In genomic region chr10:60389413-60390009, GRCh38 we compare ENCODE assay signal across 9 cellular contexts. TPM values are rescaled to one million over a fixed set of nuclear protein-coding genes. Genes with fewer than 3 reads are reported as not detected.
DNase-seq lines count a peak whose midpoint lies in the region; ATAC-seq and TF ChIP-seq lines count a peak whose summit lies in the region.
"Had no signal": no experiment of that assay in that cellular context is flagged by ENCODE, and none has a peak within 500 bp of the region (broad histone marks: within the 10 kb centered on the region; RNA-seq: fewer than 3 reads in every experiment).

Gene ANK3 (minus strand): TSS chr10:60389875. CDS start chr10:60389538, 337 bp downstream.

- H3K4me1 Mint-ChIP-seq in activated CD4-positive, alpha-beta T cell treated with anti-CD3 and anti-CD28 coated beads, Interleukin-2, amount 10 ng/mL, durations not matched to agents 7 days and 5 days: peaks cover 21% of the 10 kb centered on the region
- H3K4me1 Mint-ChIP-seq in endodermal cell: peaks cover 32% of the 10 kb centered on the region
- H3K4me1 Mint-ChIP-seq in naive B cell: peaks cover 23 to 38% (median 28%) of the 10 kb centered on the region in 3 donors

- WGBS in endodermal cell (ENCODE audit: insufficient coverage in 1 of 2, insufficient read length in 1 of 2), 2 experiments: 79 to 89% methylated on average over 5 to 10 of the region's 10 CpGs
- 76% methylated on average over 10 of the region's 10 CpGs for WGBS in urinary bladder

- no peak within 1 kb of the TSS for H3K9ac ChIP-seq in endodermal cell (ENCODE audit: extremely low read depth, low read length, poor library complexity, severe bottlenecking)
- H3K9ac ChIP-seq: BLaER1 had no signal

- no peaks in the 10 kb centered on the region for H3K27me3 Mint-ChIP-seq in activated CD4-positive, alpha-beta T cell treated with anti-CD3 and anti-CD28 coated beads, Interleukin-2, amount 10 ng/mL, durations not matched to agents 7 days and 5 days
- peaks cover 14% of the 10 kb centered on the region for H3K27me3 Mint-ChIP-seq in endodermal cell (ENCODE audit: insufficient read depth)
- H3K27me3 Mint-ChIP-seq in naive B cell: no peaks in the 10 kb centered on the region

- no peak for TF ChIP-seq CTCF in endodermal cell (conservative IDR thresholded peaks at IDR 0.05)

- H3K4me3 ChIP-seq in endodermal cell (ENCODE audit: low read length) (no peak within 1 kb of the TSS), urinary bladder (ENCODE audit: low read depth, low read length) (no peak within 1 kb of the TSS), SJCRH30 (no peak within 1 kb of the TSS)
- H3K4me3 ChIP-seq: BLaER1 had no signal

- H3K4me1 ChIP-seq in endodermal cell (ENCODE audit: control insufficient read depth, insufficient read depth, low read length): peaks cover 20% of the 10 kb centered on the region
- no peaks in the 10 kb centered on the region for H3K4me1 ChIP-seq in urinary bladder (ENCODE audit: insufficient read depth)
- no peaks in the 10 kb centered on the region for H3K4me1 ChIP-seq in SJCRH30

- H3K36me3 Mint-ChIP-seq in activated CD4-positive, alpha-beta T cell treated with anti-CD3 and anti-CD28 coated beads, Interleukin-2, amount 10 ng/mL, durations not matched to agents 7 days and 5 days (ENCODE audit: low read depth): no peaks in the 10 kb centered on the region
- H3K36me3 Mint-ChIP-seq in endodermal cell (ENCODE audit: low read depth): no peaks in the 10 kb centered on the region
- H3K36me3 Mint-ChIP-seq in naive B cell: no peaks in the 10 kb centered on the region

- no peak within 1 kb of the TSS for H3K4me3 Mint-ChIP-seq in activated CD4-positive, alpha-beta T cell treated with anti-CD3 and anti-CD28 coated beads, Interleukin-2, amount 10 ng/mL, durations not matched to agents 7 days and 5 days
- no peak within 1 kb of the TSS for H3K4me3 Mint-ChIP-seq in endodermal cell
- H3K4me3 Mint-ChIP-seq in naive B cell: peak within 1 kb of the TSS in 4 of 8 donors; percentile 23 to 78 (median 62)

- H3K36me3 ChIP-seq in endodermal cell (ENCODE audit: control insufficient read depth, insufficient read depth, low read length) (no peaks in the 10 kb centered on the region), urinary bladder (ENCODE audit: insufficient read depth) (no peaks in the 10 kb centered on the region), SJCRH30 (no peaks in the 10 kb centered on the region)
- H3K36me3 ChIP-seq: BLaER1 had no signal

- ATAC-seq in naive B cell (ENCODE audit: low read depth in 2 of 2) (no peak), GM19463 (IDR thresholded peaks at IDR 0.05; ENCODE audit: unreplicated experiment) (no peak), HG03354 (IDR thresholded peaks at IDR 0.05; ENCODE audit: poor library complexity, severe bottlenecking, unreplicated experiment) (no peak)

- H3K27ac Mint-ChIP-seq in activated CD4-positive, alpha-beta T cell treated with anti-CD3 and anti-CD28 coated beads, Interleukin-2, amount 10 ng/mL, durations not matched to agents 7 days and 5 days: no peak within 1 kb of the TSS
- H3K27ac Mint-ChIP-seq in endodermal cell (no peak within 1 kb of the TSS), naive B cell (peak within 1 kb of the TSS in 5 of 6 donors; percentile 1 to 90 (median 78))

- DNase-seq in activated CD4-positive, alpha-beta T cell treated with anti-CD3 and anti-CD28 coated beads, Interleukin-2, amount 10 ng/mL, durations not matched to agents 7 days and 5 days: no peak
- DNase-seq in activated CD4-positive, alpha-beta T cell treated with anti-CD3 and anti-CD28 coated beads for 4 hours: no peak
- DNase-seq in endodermal cell (no peak), naive B cell (no peak), SJCRH30 (no peak)

- peak within 1 kb of the TSS; percentile 45 for H3K27ac ChIP-seq in endodermal cell (ENCODE audit: low read depth, low read length)
- H3K27ac ChIP-seq in urinary bladder (ENCODE audit: low read depth): no peak within 1 kb of the TSS
- H3K27ac ChIP-seq in SJCRH30: no peak within 1 kb of the TSS
- H3K27ac ChIP-seq: BLaER1 had no signal

- POLR2A ChIA-PET in activated CD4-positive, alpha-beta T cell treated with anti-CD3 and anti-CD28 coated beads, Interleukin-2, amount 10 ng/mL, durations not matched to agents 7 days and 5 days (lab: Charles Lee): no interaction called here

- H3K27me3 ChIP-seq in endodermal cell (ENCODE audit: control insufficient read depth, insufficient read depth, low read length, poor library complexity, severe bottlenecking) (no peaks in the 10 kb centered on the region), SJCRH30 (no peaks in the 10 kb centered on the region)
- H3K27me3 ChIP-seq: BLaER1 had no signal

- H3K9me3 ChIP-seq in endodermal cell (ENCODE audit: control insufficient read depth, low read length) (no peaks in the 10 kb centered on the region), SJCRH30 (replicated peaks) (no peaks in the 10 kb centered on the region)
- H3K9me3 ChIP-seq: BLaER1 had no signal

- CTCF ChIA-PET in activated CD4-positive, alpha-beta T cell treated with anti-CD3 and anti-CD28 coated beads, Interleukin-2, amount 10 ng/mL, durations not matched to agents 7 days and 5 days (lab: Charles Lee): interaction anchor here (0.6 kb wide), 1 partner anchor 1779 kb away, joined by 3 read pairs; no protein-coding TSS in a partner anchor

- H3K9me3 Mint-ChIP-seq in activated CD4-positive, alpha-beta T cell treated with anti-CD3 and anti-CD28 coated beads, Interleukin-2, amount 10 ng/mL, durations not matched to agents 7 days and 5 days: no peaks in the 10 kb centered on the region
- no peaks in the 10 kb centered on the region for H3K9me3 Mint-ChIP-seq in endodermal cell
- no peaks in the 10 kb centered on the region for H3K9me3 Mint-ChIP-seq in naive B cell

RNA-seq across cellular contexts. Expression of gene ANK3, which starts in this region (rescaled TPM):
- 10 to 100 TPM; 43.5 to 47.1 TPM for total RNA-seq in activated CD4-positive, alpha-beta T cell treated with anti-CD3 and anti-CD28 coated beads, Interleukin-2, amount 10 ng/mL, durations not matched to agents 7 days and 5 days
- total RNA-seq in endodermal cell (10 to 100 TPM; 65.0 to 79.5 TPM), urinary bladder (86.9 TPM)
- polyA plus RNA-seq in endodermal cell (2013, experiment 1 of 2): 44.1 TPM
- 44.2 TPM for polyA plus RNA-seq in endodermal cell (2013, experiment 2 of 2)
- polyA plus RNA-seq in naive B cell (ENCODE audit: low read depth in 6 of 6) (1 to 10 TPM in 5 of 6 donors, not detected in 1; 1.3 to 3.8 (median 2.5) TPM), urinary bladder (10.9 TPM)
- total RNA-seq in SJCRH30 (2014; rRNA removed; shearing (Covaris generic)): 2.5 and 2.6 TPM in 2 replicates

Comparison
In these comparisons a context has a peak if more than half of its experiments do, and no peak if none do; other contexts are left out.
1. RNA of gene ANK3 (total RNA-seq): 86.9 TPM in urinary bladder (single experiment), 65.0 to 79.5 TPM in endodermal cell and 43.5 to 47.1 TPM in activated CD4-positive, alpha-beta T cell treated with anti-CD3 and anti-CD28 coated beads, Interleukin-2, amount 10 ng/mL, durations not matched to agents 7 days and 5 days; 2.5 to 2.6 TPM in SJCRH30; every median in the first group is over 10 times any median in the second.
2. H3K27ac Mint-ChIP-seq: peak in naive B cell (5 of 6); none in activated CD4-positive, alpha-beta T cell treated with anti-CD3 and anti-CD28 coated beads, Interleukin-2, amount 10 ng/mL, durations not matched to agents 7 days and 5 days (single experiment) and endodermal cell (single experiment).